Comparison of ENCODE assay signal across 8 cellular contexts in the genomic region with DNA sequence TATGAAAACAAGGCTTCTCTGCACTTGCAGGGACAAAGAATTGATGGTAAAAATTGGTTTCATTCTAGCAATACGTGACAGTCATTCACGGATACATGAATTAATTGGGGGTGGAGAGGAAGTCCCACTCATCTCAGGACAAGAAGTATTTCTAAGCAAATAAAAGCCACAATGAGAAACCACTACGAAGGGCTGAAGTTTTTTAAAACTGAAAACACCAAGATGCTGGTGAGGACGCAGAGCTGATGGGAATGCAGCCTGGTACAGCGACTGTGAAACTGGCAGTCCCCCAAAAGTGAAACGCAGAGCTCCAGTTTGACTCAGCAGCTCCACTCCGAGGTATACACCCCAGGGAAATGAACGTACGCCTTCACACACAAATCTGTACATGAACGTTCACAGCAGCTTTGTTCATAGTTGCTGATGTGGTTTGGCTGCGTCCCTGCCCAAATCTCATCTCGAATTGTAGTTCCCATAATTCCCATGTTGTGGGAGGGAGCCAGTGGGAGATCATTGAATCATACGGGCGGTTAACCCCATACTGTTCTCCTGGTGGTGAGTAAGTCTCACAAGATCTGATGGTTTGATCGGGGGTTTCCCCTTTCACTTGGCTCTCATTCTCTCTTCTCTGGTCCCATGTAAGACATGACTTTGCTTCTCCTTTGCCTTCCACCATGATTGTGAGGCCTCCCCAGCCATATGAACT.
DNase-seq lines count a peak whose midpoint lies in the region; ATAC-seq lines count a peak whose summit lies in the region.

No MANE protein-coding gene starts in this region.

- peaks cover 27% of the 10 kb centered on the region for H3K4me1 Mint-ChIP-seq in activated CD4-positive, alpha-beta T cell treated with anti-CD3 and anti-CD28 coated beads, Interleukin-2, amount 10 ng/mL, durations not matched to agents 7 days and 5 days

- peaks cover 3% of the 10 kb centered on the region for H3K4me1 ChIP-seq in effector memory CD4-positive, alpha-beta T cell (ENCODE audit: control insufficient read depth, insufficient read depth, low read length, poor library complexity, severe bottlenecking)

- no peak overlapping the region for H3K27ac ChIP-seq in effector memory CD4-positive, alpha-beta T cell (ENCODE audit: insufficient read depth, low read length, poor library complexity, severe bottlenecking)

- peaks cover 9% of the 10 kb centered on the region for H3K27me3 Mint-ChIP-seq in activated CD4-positive, alpha-beta T cell treated with anti-CD3 and anti-CD28 coated beads, Interleukin-2, amount 10 ng/mL, durations not matched to agents 7 days and 5 days

- ATAC-seq in GM19397 (IDR thresholded peaks at IDR 0.05; ENCODE audit: unreplicated experiment) (peak; percentile 76), HG03469 (IDR thresholded peaks at IDR 0.05; ENCODE audit: unreplicated experiment) (peak; percentile 62)

- CTCF ChIA-PET in activated CD4-positive, alpha-beta T cell treated with anti-CD3 and anti-CD28 coated beads, Interleukin-2, amount 10 ng/mL, durations not matched to agents 7 days and 5 days (lab: Charles Lee), result interaction anchor here (0.6 to 1.3 kb wide), 3 partner anchors 8 to 928 kb away, joined by 3 to 4 read pairs (median 4); no protein-coding TSS in a partner anchor

- no peaks in the 10 kb centered on the region for H3K9me3 Mint-ChIP-seq in activated CD4-positive, alpha-beta T cell treated with anti-CD3 and anti-CD28 coated beads, Interleukin-2, amount 10 ng/mL, durations not matched to agents 7 days and 5 days

- POLR2A ChIA-PET in activated CD4-positive, alpha-beta T cell treated with anti-CD3 and anti-CD28 coated beads, Interleukin-2, amount 10 ng/mL, durations not matched to agents 7 days and 5 days (lab: Charles Lee), result interaction anchor here (0.6 kb wide), 1 partner anchor 310 kb away, joined by 4 read pairs; no protein-coding TSS in a partner anchor

- H3K9me3 ChIP-seq in effector memory CD4-positive, alpha-beta T cell (ENCODE audit: control insufficient read depth, low read length), result no peaks in the 10 kb centered on the region

- H3K27me3 ChIP-seq in effector memory CD4-positive, alpha-beta T cell (replicated peaks; ENCODE audit: control insufficient read depth, insufficient read depth, low read length, poor library complexity, severe bottlenecking), result no peaks in the 10 kb centered on the region

- DNase-seq in CD1c-positive myeloid dendritic cell (ENCODE audit: extremely low spot score), result peak; percentile 87
- peak; percentile 75 for DNase-seq in activated CD4-positive, alpha-beta T cell treated with anti-CD3 and anti-CD28 coated beads, Interleukin-2, amount 10 ng/mL, durations not matched to agents 7 days and 5 days
- DNase-seq in effector memory CD4-positive, alpha-beta T cell, result peak in 2 of 3 donors; percentile 3 to 5
- DNase-seq in posterior cingulate gyrus, result peak; percentile 52 to 94 (median 68)
- DNase-seq in NCI-H146 treated with DMSO at 0.1 percent for 48 hours (lab: John Stamatoyannopoulos, UW; ENCODE audit: unreplicated experiment), result no peak
- DNase-seq in NCI-H524 (lab: John Stamatoyannopoulos, UW), result no peak

- H3K4me3 Mint-ChIP-seq in activated CD4-positive, alpha-beta T cell treated with anti-CD3 and anti-CD28 coated beads, Interleukin-2, amount 10 ng/mL, durations not matched to agents 7 days and 5 days, result peak overlapping the region; percentile 35

- no peaks in the 10 kb centered on the region for H3K36me3 ChIP-seq in effector memory CD4-positive, alpha-beta T cell (ENCODE audit: control insufficient read depth, insufficient read depth, low read length)

- no peaks in the 10 kb centered on the region for H3K36me3 Mint-ChIP-seq in activated CD4-positive, alpha-beta T cell treated with anti-CD3 and anti-CD28 coated beads, Interleukin-2, amount 10 ng/mL, durations not matched to agents 7 days and 5 days (ENCODE audit: low read depth)

- intact Hi-C loops in posterior cingulate gyrus (cut with DNase I), result loop anchor here (5.0 to 10.0 kb wide), 3 partner anchors 130 to 737 kb away; no protein-coding TSS in a partner anchor

- H3K27ac Mint-ChIP-seq in activated CD4-positive, alpha-beta T cell treated with anti-CD3 and anti-CD28 coated beads, Interleukin-2, amount 10 ng/mL, durations not matched to agents 7 days and 5 days, result peak overlapping the region; percentile 61

- peak overlapping the region; percentile 43 for H3K4me3 ChIP-seq in effector memory CD4-positive, alpha-beta T cell (ENCODE audit: insufficient read depth, low read depth, low read length, poor library complexity, severe bottlenecking)

Comparison
In these comparisons a context has a peak if more than half of its experiments do, and no peak if none do; other contexts are left out.
1. DNase-seq: peak in CD1c-positive myeloid dendritic cell (single experiment), activated CD4-positive, alpha-beta T cell treated with anti-CD3 and anti-CD28 coated beads, Interleukin-2, amount 10 ng/mL, durations not matched to agents 7 days and 5 days (single experiment), effector memory CD4-positive, alpha-beta T cell (2 of 3) and posterior cingulate gyrus (10 of 10); none in NCI-H146 treated with DMSO at 0.1 percent for 48 hours (single experiment) and NCI-H524 (0 of 2).